In the genomic region with DNA sequence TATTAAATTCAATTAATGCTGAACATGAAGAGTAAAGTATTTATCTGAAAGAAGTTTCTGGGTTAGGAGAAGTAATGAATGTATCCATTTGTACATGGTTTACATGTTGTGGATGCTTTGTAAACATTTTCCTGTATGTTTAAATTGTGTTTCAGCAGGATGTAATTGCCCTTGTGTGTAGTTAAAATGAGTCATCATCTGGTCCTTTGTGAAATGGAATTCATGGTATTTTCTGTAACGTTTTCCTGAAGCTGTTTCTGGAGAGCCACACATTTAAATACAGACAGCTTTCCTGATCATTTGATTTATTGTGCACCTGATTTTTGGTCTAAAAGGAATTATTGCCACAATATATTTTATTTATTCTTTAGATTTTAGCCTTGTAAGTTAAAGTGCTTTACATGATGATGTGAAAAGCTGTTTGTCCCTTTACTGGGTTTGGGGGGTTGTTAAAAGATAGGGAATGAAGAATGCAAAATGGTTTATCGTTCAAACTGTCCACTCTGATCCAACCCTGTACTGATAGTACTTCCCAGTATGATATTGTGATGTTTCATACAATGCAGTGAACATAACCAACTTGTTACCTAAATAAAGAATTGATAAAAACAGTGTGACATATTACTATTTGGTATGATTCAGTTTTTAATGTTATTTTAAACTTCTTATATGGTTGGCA, we compare ENCODE assay signal across 11 cellular contexts. TPM values are rescaled to one million over a fixed set of nuclear protein-coding genes. Genes with fewer than 3 reads are reported as not detected.
A peak's percentile ranks its signal among the peaks of the same experiment; 100 is the strongest.
DNase-seq lines count a peak whose midpoint lies in the region; TF ChIP-seq lines count a peak whose summit lies in the region.
"Had no signal": no experiment of that assay in that cellular context is flagged by ENCODE, and none has a peak within 500 bp of the region (broad histone marks: within the 10 kb centered on the region; RNA-seq: fewer than 3 reads in every experiment).

No MANE protein-coding gene starts in this region.

- H3K27ac Mint-ChIP-seq in activated T-cell treated with anti-CD3 and anti-CD28 coated beads, Interleukin-2, amount 50 U/mL, for 24 hours, result no peak overlapping the region
- H3K27ac Mint-ChIP-seq: CD4-positive, alpha-beta T cell had no signal

- DNase-seq in A172 (ENCODE audit: low spot score) (peak; percentile 76), H4 (ENCODE audit: low spot score) (peak; percentile 77), RKO (ENCODE audit: low spot score) (peak; percentile 49), fibroblast of pulmonary artery (ENCODE audit: low read depth) (peak; percentile 72), NCI-H1048 (lab: John Stamatoyannopoulos, UW) (no peak), islet precursor cell (no peak)
- no peak for DNase-seq in activated T-cell treated with anti-CD3 and anti-CD28 coated beads, Interleukin-2, amount 50 U/mL, for 24 hours
- no peak for DNase-seq in activated CD4-positive, alpha-beta T cell treated with anti-CD3 and anti-CD28 coated beads, Interleukin-2, amount 50 U/mL, for 1 hour
- DNase-seq: CD4-positive, alpha-beta T cell; thyroid gland had no signal

- peaks cover 44% of the 10 kb centered on the region for H3K4me1 Mint-ChIP-seq in activated T-cell treated with anti-CD3 and anti-CD28 coated beads, Interleukin-2, amount 50 U/mL, for 24 hours (ENCODE audit: low read depth)

- no peak overlapping the region for H3K4me3 ChIP-seq in fibroblast of pulmonary artery (replicated peaks; ENCODE audit: low read depth, low read length)
- H3K4me3 ChIP-seq: skin epidermis, thyroid gland had no signal

- H3K4me3 Mint-ChIP-seq in activated T-cell treated with anti-CD3 and anti-CD28 coated beads, Interleukin-2, amount 50 U/mL, for 24 hours, result no peak overlapping the region
- H3K4me3 Mint-ChIP-seq: CD4-positive, alpha-beta T cell had no signal

- no peaks in the 10 kb centered on the region for H3K9me3 Mint-ChIP-seq in activated T-cell treated with anti-CD3 and anti-CD28 coated beads, Interleukin-2, amount 50 U/mL, for 24 hours
- H3K9me3 Mint-ChIP-seq: CD4-positive, alpha-beta T cell had no signal

- no peaks in the 10 kb centered on the region for H3K27me3 Mint-ChIP-seq in activated T-cell treated with anti-CD3 and anti-CD28 coated beads, Interleukin-2, amount 50 U/mL, for 24 hours
- H3K27me3 Mint-ChIP-seq: CD4-positive, alpha-beta T cell had no signal

- H3K36me3 Mint-ChIP-seq in activated T-cell treated with anti-CD3 and anti-CD28 coated beads, Interleukin-2, amount 50 U/mL, for 24 hours (ENCODE audit: low read depth), result peaks cover 28% of the 10 kb centered on the region

- TF ChIP-seq CTCF in fibroblast of pulmonary artery (IDR thresholded peaks at IDR 0.05; ENCODE audit: low read length, missing control alignments), result no peak

RNA-seq across cellular contexts. Expression of a gene that starts 41.7 kb away (rescaled TPM):
- 0.24 and 1.2 TPM in 2 replicates for total RNA-seq in A172 (2014; rRNA removed; shearing (Covaris generic))
- total RNA-seq in H4 (2014; rRNA removed; shearing (Covaris generic)), result 0.04 TPM in 1 of 2 replicates, not detected in the other
- total RNA-seq: thyroid gland had no signal

Comparison
In these comparisons a context has a peak if more than half of its experiments do, and no peak if none do; other contexts are left out.
1. DNase-seq: peak in A172 (single experiment), H4 (single experiment), RKO (single experiment) and fibroblast of pulmonary artery (single experiment); none in activated T-cell treated with anti-CD3 and anti-CD28 coated beads, Interleukin-2, amount 50 U/mL, for 24 hours (single experiment), NCI-H1048 (single experiment), activated CD4-positive, alpha-beta T cell treated with anti-CD3 and anti-CD28 coated beads, Interleukin-2, amount 50 U/mL, for 1 hour (single experiment) and islet precursor cell (single experiment).